1 cellular context compared by ENCODE assay signal in genomic region chr10:88113657-88114272, GRCh38.
TF ChIP-seq lines count a peak whose summit lies in the region.

No MANE protein-coding gene starts in this region.

TF ChIP-seq in IMR-90, 13 proteins besides CTCF, POLR2A, EP300 and RAD21:
- TF ChIP-seq RCOR1 (IDR thresholded peaks at IDR 0.05; ENCODE audit: insufficient replicate concordance, low read length) (no peak), RFX5 (IDR thresholded peaks at IDR 0.05; ENCODE audit: low read depth, low read length) (no peak), FOS (IDR thresholded peaks at IDR 0.05; ENCODE audit: low read depth, low read length) (no peak), CEBPB (IDR thresholded peaks at IDR 0.05; ENCODE audit: low read depth, low read length) (no peak), CHD1 (IDR thresholded peaks at IDR 0.05; ENCODE audit: low read depth, low read length) (no peak), MAZ (IDR thresholded peaks at IDR 0.05; ENCODE audit: borderline replicate concordance, low read depth, low read length) (no peak), SMC3 (IDR thresholded peaks at IDR 0.05; ENCODE audit: low read depth, low read length) (no peak), MXI1 (IDR thresholded peaks at IDR 0.05; ENCODE audit: borderline replicate concordance, low read depth, low read length) (no peak), NFE2L2 (IDR thresholded peaks at IDR 0.05; ENCODE audit: low read depth, low read length) (no peak), ELK1 (IDR thresholded peaks at IDR 0.05; ENCODE audit: borderline replicate concordance, low read depth, low read length) (no peak), MAFK (IDR thresholded peaks at IDR 0.05; ENCODE audit: low read depth, low read length) (no peak), USF2 (IDR thresholded peaks at IDR 0.05; ENCODE audit: low read depth, low read length) (no peak), BHLHE40 (IDR thresholded peaks at IDR 0.05; ENCODE audit: low read depth, low read length) (no peak)
